ENCODE assay signal across 12 cellular contexts in the genomic region with DNA sequence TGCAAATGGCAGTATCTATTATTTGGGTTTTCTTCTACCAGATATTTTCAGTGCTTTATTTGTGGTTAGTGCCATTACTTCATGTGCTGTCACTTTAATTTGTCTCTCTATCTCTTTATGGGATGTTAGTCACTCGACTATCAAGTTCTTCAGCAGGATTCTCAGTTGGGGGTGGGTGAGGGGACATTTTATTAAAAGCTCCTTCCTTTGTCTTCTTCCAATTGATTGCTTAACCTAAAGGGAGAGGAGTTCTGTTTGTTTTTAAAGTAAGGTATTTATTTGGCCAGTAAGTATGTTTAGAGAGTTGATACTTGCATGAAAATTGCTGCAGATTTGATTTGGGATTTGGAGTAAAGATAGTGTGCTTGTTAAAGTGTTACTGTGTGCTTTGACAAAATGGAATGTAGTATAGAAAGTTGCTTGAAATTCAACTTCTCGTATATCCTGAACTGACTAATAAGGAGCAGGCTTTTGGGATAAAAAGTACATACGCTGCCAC. TPM values are rescaled to one million over a fixed set of nuclear protein-coding genes. Genes with fewer than 3 reads are reported as not detected.
DNase-seq lines count a peak whose midpoint lies in the region; ATAC-seq and TF ChIP-seq lines count a peak whose summit lies in the region.
"Had no signal": no experiment of that assay in that cellular context is flagged by ENCODE, and none has a peak within 500 bp of the region (broad histone marks: within the 10 kb centered on the region; RNA-seq: fewer than 3 reads in every experiment).

No MANE protein-coding gene starts in this region.

- CTCF ChIA-PET in Calu3 (lab: Charles Lee) (interaction anchor here (0.6 to 1.8 kb wide), 3 partner anchors 21 to 113 kb away, joined by 3 to 7 read pairs (median 6); no protein-coding TSS in a partner anchor), PC-3 (lab: Charles Lee) (interaction anchor here (0.5 to 0.8 kb wide), 2 partner anchors 109 to 165 kb away, joined by 4 to 6 read pairs; no protein-coding TSS in a partner anchor)

- peaks cover 11% of the 10 kb centered on the region; the same call in 1 of the 2 replicates for H3K36me3 ChIP-seq in PC-3 (ENCODE audit: low read depth, low read length)
- H3K36me3 ChIP-seq in esophagus squamous epithelium, result peaks cover 0 to 49% (median 0%) of the 10 kb centered on the region in 3 donors

- 21 to 46% methylated on average over 3 of the region's 3 CpGs for WGBS in esophagus squamous epithelium, 2 donors

- POLR2A ChIA-PET in PC-3 (lab: Charles Lee; ENCODE audit: unreplicated experiment), result interaction anchor here (0.5 to 0.6 kb wide), 2 partner anchors 9 to 243 kb away, joined by 3 to 6 read pairs; no protein-coding TSS in a partner anchor

- H3K9me2 ChIP-seq in PC-3 (replicated peaks; ENCODE audit: low read length), result no peaks in the 10 kb centered on the region

- peaks cover 21% of the 10 kb centered on the region for H3F3A ChIP-seq in PC-3 (ENCODE audit: low read length, unreplicated experiment)

- peaks cover 66% of the 10 kb centered on the region for H3K4me1 ChIP-seq in PC-3 (ENCODE audit: insufficient read depth, low read length)
- peaks cover 0 to 77% (median 40%) of the 10 kb centered on the region in 3 donors for H3K4me1 ChIP-seq in esophagus squamous epithelium

- TF ChIP-seq POLR2A in esophagus squamous epithelium (IDR thresholded peaks at IDR 0.05), result no peak

- H3K4me3 Mint-ChIP-seq in Calu3 (ENCODE audit: low read depth, unreplicated experiment) (peak overlapping the region; percentile 39), endothelial cell (ENCODE audit: unreplicated experiment) (peak overlapping the region; percentile 42), neural crest cell (peak overlapping the region; percentile 36)

- H3K9me3 ChIP-seq in PC-3 (ENCODE audit: low read length) (no peaks in the 10 kb centered on the region), esophagus squamous epithelium (no peaks in the 10 kb centered on the region)
- H3K9me3 ChIP-seq: gastroesophageal sphincter had no signal

- H3K4me1 Mint-ChIP-seq in Calu3 (ENCODE audit: low read depth, unreplicated experiment) (peaks cover 34% of the 10 kb centered on the region), endothelial cell (ENCODE audit: unreplicated experiment) (peaks cover 14% of the 10 kb centered on the region), neural crest cell (peaks cover 59% of the 10 kb centered on the region)

- TF ChIP-seq CTCF in Calu3 (IDR thresholded peaks at IDR 0.05; ENCODE audit: unreplicated experiment), result no peak
- TF ChIP-seq CTCF in PC-3 (conservative IDR thresholded peaks at IDR 0.05; ENCODE audit: low read depth, low read length), result peak; percentile 39; the same call in 1 of the 2 replicates
- no peak for TF ChIP-seq CTCF in endothelial cell (IDR thresholded peaks at IDR 0.05; ENCODE audit: unreplicated experiment)
- TF ChIP-seq CTCF in neural crest cell (conservative IDR thresholded peaks at IDR 0.05), result no peak
- TF ChIP-seq CTCF in dorsolateral prefrontal cortex (IDR thresholded peaks at IDR 0.05 in 54 of 56, conservative IDR thresholded peaks at IDR 0.05 in 2 of 56; ENCODE audit: low read depth in 1 of 56, partially characterized antibody in 56 of 56), result no peak
- no peak for TF ChIP-seq CTCF in esophagus squamous epithelium (IDR thresholded peaks at IDR 0.05)

- H3K79me2 ChIP-seq in PC-3 (ENCODE audit: low read length), result peaks cover 92% of the 10 kb centered on the region

- H3K4me2 ChIP-seq in PC-3 (ENCODE audit: low read length), result peak overlapping the region; percentile 74

- H3K27ac Mint-ChIP-seq in Calu3 (ENCODE audit: unreplicated experiment) (peak overlapping the region; percentile 71), endothelial cell (ENCODE audit: unreplicated experiment) (no peak overlapping the region), neural crest cell (ENCODE audit: unreplicated experiment) (peak overlapping the region; percentile 69)

- peaks cover 20% of the 10 kb centered on the region for H3K36me3 Mint-ChIP-seq in Calu3 (ENCODE audit: insufficient read depth, unreplicated experiment)
- H3K36me3 Mint-ChIP-seq in endothelial cell (ENCODE audit: low read depth, unreplicated experiment), result peaks cover 43% of the 10 kb centered on the region
- H3K36me3 Mint-ChIP-seq in neural crest cell (ENCODE audit: low read depth), result peaks cover 22% of the 10 kb centered on the region

- H3K27me3 Mint-ChIP-seq in Calu3 (ENCODE audit: unreplicated experiment), result no peaks in the 10 kb centered on the region
- peaks cover 2% of the 10 kb centered on the region for H3K27me3 Mint-ChIP-seq in endothelial cell (ENCODE audit: unreplicated experiment)
- H3K27me3 Mint-ChIP-seq in neural crest cell (ENCODE audit: low read depth), result no peaks in the 10 kb centered on the region

- H2AFZ ChIP-seq in PC-3 (ENCODE audit: low read length), result no peak overlapping the region

- peak overlapping the region; percentile 46 for H3K9ac ChIP-seq in PC-3 (ENCODE audit: low read length)

- no peaks in the 10 kb centered on the region for H3K27me3 ChIP-seq in PC-3 (ENCODE audit: low read length)
- H3K27me3 ChIP-seq in dorsolateral prefrontal cortex, result peaks cover 0 to 34% (median 8%) of the 10 kb centered on the region in 45 donors
- H3K27me3 ChIP-seq in esophagus squamous epithelium, result no peaks in the 10 kb centered on the region
- H3K27me3 ChIP-seq: gastroesophageal sphincter had no signal

- H3K9me3 Mint-ChIP-seq in Calu3 (ENCODE audit: low read depth, unreplicated experiment), result no peaks in the 10 kb centered on the region
- no peaks in the 10 kb centered on the region for H3K9me3 Mint-ChIP-seq in endothelial cell (ENCODE audit: unreplicated experiment)
- peaks cover 5% of the 10 kb centered on the region for H3K9me3 Mint-ChIP-seq in neural crest cell

- peak; percentile 60 for ATAC-seq in PC-3
- ATAC-seq: gastroesophageal sphincter had no signal

- intact Hi-C loops in Calu3 (cut with micrococcal nuclease; ENCODE audit: unreplicated experiment), result no loop called here
- intact Hi-C loops in PC-3 (cut with micrococcal nuclease), result loop anchor here (1.0 to 5.0 kb wide), 6 partner anchors 8 to 106 kb away; no protein-coding TSS in a partner anchor
- intact Hi-C loops in dorsolateral prefrontal cortex (cut with DNase I), result no loop called here
- intact Hi-C loops in esophagus squamous epithelium (cut with DNase I), result no loop called here

- H3K4me3 ChIP-seq in PC-3 (ENCODE audit: low read length) (peak overlapping the region; percentile 33), dorsolateral prefrontal cortex (no peak overlapping the region), esophagus squamous epithelium (peak overlapping the region in 1 of 4 donors; percentile 5)
- H3K4me3 ChIP-seq: gastroesophageal sphincter had no signal

- DNase-seq in Calu3 (no peak), PC-3 (peak; percentile 96), endothelial cell (ENCODE audit: low spot score) (no peak), neural crest cell (ENCODE audit: low read depth, low spot score) (no peak), dorsolateral prefrontal cortex (no peak), dermis blood vessel endothelial cell (no peak), esophagus squamous epithelium (lab: John Stamatoyannopoulos, UW) (no peak), inferior parietal cortex (ENCODE audit: extremely low spot score) (no peak)
- DNase-seq: activated naive CD4-positive, alpha-beta T cell treated with Interleukin-2 at 50 U/mL for 16 hours; DND-41; NCI-H510A had no signal

- no peaks in the 10 kb centered on the region for H4K20me1 ChIP-seq in PC-3 (ENCODE audit: low read length)

- H3K27ac ChIP-seq in PC-3 (ENCODE audit: low read length), result peak overlapping the region; percentile 72
- H3K27ac ChIP-seq in dorsolateral prefrontal cortex, result peak overlapping the region in 1 of 59 donors; percentile 15
- peak overlapping the region in 2 of 4 donors; percentile 4 to 62 for H3K27ac ChIP-seq in esophagus squamous epithelium
- H3K27ac ChIP-seq: gastroesophageal sphincter had no signal

- no TSS peak for BruUV-seq in Calu3 (replicated peaks; lab: Mats Ljungman, UMichigan)
- no TSS peak for BruUV-seq in PC-3 (replicated peaks; lab: Mats Ljungman, UMichigan)

RNA-seq across cellular contexts. Expression of a gene that starts 10.2 kb away (rescaled TPM):
- total RNA-seq in Calu3 (2022), result 57.5 and 64.7 TPM in 2 replicates
- total RNA-seq in PC-3 (2014; rRNA removed), result 104 and 118 TPM in 2 replicates
- total RNA-seq in endothelial cell (ENCODE audit: unreplicated experiment), result 158 TPM
- 138 and 142 TPM in 2 replicates for total RNA-seq in neural crest cell
- 10 to 100 TPM; 13.0 to 89.9 (median 29.4) TPM for total RNA-seq in dorsolateral prefrontal cortex
- 84.2 and 85.0 TPM in 2 replicates for total RNA-seq in dermis blood vessel endothelial cell
- 100 to 1,000 TPM in 3 of 4 donors, 10 to 100 TPM in 1; 97.0 to 177 (median 142) TPM for total RNA-seq in esophagus squamous epithelium
